Comparison of ENCODE assay signal across 1 cellular context in genomic region chr2:74481961-74482800, GRCh38.
TF ChIP-seq lines count a peak whose summit lies in the region.

No MANE protein-coding gene starts in this region.

TF ChIP-seq in HEK293, 187 proteins besides CTCF, POLR2A, EP300 and RAD21 (continued from another document and continues in another):
- TF ChIP-seq ZSCAN16 (tag by site-specific recombination; IDR thresholded peaks at IDR 0.05), result no peak
- TF ChIP-seq ZNF521 (tag by site-specific recombination; IDR thresholded peaks at IDR 0.05), result no peak
- TF ChIP-seq ZBTB48 (tag by site-specific recombination; IDR thresholded peaks at IDR 0.05), result peak; percentile 25; the same call in 1 of the 2 replicates
- no peak for TF ChIP-seq ZNF335 (tag by site-specific recombination; conservative IDR thresholded peaks at IDR 0.05)
- TF ChIP-seq ZNF366 (tag by site-specific recombination; conservative IDR thresholded peaks at IDR 0.05), result no peak
- TF ChIP-seq KLF9 (tag by site-specific recombination; IDR thresholded peaks at IDR 0.05; ENCODE audit: low read depth), result 0 out of 2 replicates have a peak, but pooled peaks have one; percentile 12
- TF ChIP-seq HOXA7 (CRISPR knock-in tag; IDR thresholded peaks at IDR 0.05; ENCODE audit: borderline replicate concordance), result no peak
- TF ChIP-seq ZNF280C (tag by site-specific recombination; IDR thresholded peaks at IDR 0.05), result no peak
- TF ChIP-seq ZFP69B (tag by site-specific recombination; IDR thresholded peaks at IDR 0.05), result no peak; the same call in 1 of the 2 replicates
- TF ChIP-seq ZNF23 (tag by site-specific recombination; IDR thresholded peaks at IDR 0.05; ENCODE audit: borderline replicate concordance), result no peak
- peak; percentile 0; the same call in 1 of the 2 replicates for TF ChIP-seq ZXDB (tag by site-specific recombination; IDR thresholded peaks at IDR 0.05)
- no peak for TF ChIP-seq ZNF37A (tag by site-specific recombination; IDR thresholded peaks at IDR 0.05)
- no peak for TF ChIP-seq ZNF146 (tag by site-specific recombination; IDR thresholded peaks at IDR 0.05)
- no peak for TF ChIP-seq ZNF202 (tag by site-specific recombination; IDR thresholded peaks at IDR 0.05; ENCODE audit: borderline replicate concordance)
- no peak for TF ChIP-seq ZNF24 (tag by site-specific recombination; IDR thresholded peaks at IDR 0.05)
- no peak for TF ChIP-seq ZNF2 (tag by site-specific recombination; IDR thresholded peaks at IDR 0.05)
- TF ChIP-seq ZNF266 (tag by site-specific recombination; IDR thresholded peaks at IDR 0.05; ENCODE audit: low read depth), result no peak
- TF ChIP-seq GLI4 (tag by site-specific recombination; IDR thresholded peaks at IDR 0.05), result no peak
- TF ChIP-seq ZNF341 (tag by site-specific recombination; IDR thresholded peaks at IDR 0.05; ENCODE audit: low read depth), result peak; percentile 36
- no peak for TF ChIP-seq ZNF544 (tag by site-specific recombination; IDR thresholded peaks at IDR 0.05)
- no peak for TF ChIP-seq ZNF404 (tag by site-specific recombination; IDR thresholded peaks at IDR 0.05)
- TF ChIP-seq HIC1 (tag by site-specific recombination; IDR thresholded peaks at IDR 0.05), result no peak
- TF ChIP-seq ZBTB17 (tag by site-specific recombination; IDR thresholded peaks at IDR 0.05), result peak; percentile 34; the same call in 1 of the 2 replicates
- no peak; the same call in 1 of the 2 replicates for TF ChIP-seq HOXC10 (CRISPR knock-in tag; IDR thresholded peaks at IDR 0.05)
- TF ChIP-seq ZNF621 (tag by site-specific recombination; IDR thresholded peaks at IDR 0.05), result no peak
- TF ChIP-seq PRDM1 (tag by site-specific recombination; IDR thresholded peaks at IDR 0.05), result no peak
- no peak for TF ChIP-seq KLF8 (tag by site-specific recombination; IDR thresholded peaks at IDR 0.05)
- TF ChIP-seq ZNF596 (tag by site-specific recombination; IDR thresholded peaks at IDR 0.05), result no peak
- TF ChIP-seq ZBTB44 (tag by site-specific recombination; IDR thresholded peaks at IDR 0.05), result no peak
- TF ChIP-seq ZNF248 (tag by site-specific recombination; IDR thresholded peaks at IDR 0.05), result no peak
- peak; percentile 83; the same call in 1 of the 2 replicates for TF ChIP-seq PRDM2 (tag by site-specific recombination; IDR thresholded peaks at IDR 0.05; ENCODE audit: borderline replicate concordance)
- TF ChIP-seq ZNF558 (tag by site-specific recombination; IDR thresholded peaks at IDR 0.05), result no peak
- TF ChIP-seq ZNF776 (tag by site-specific recombination; IDR thresholded peaks at IDR 0.05; ENCODE audit: borderline replicate concordance), result no peak
- TF ChIP-seq ZNF747 (tag by site-specific recombination; IDR thresholded peaks at IDR 0.05), result no peak
- no peak for TF ChIP-seq ZNF449 (tag by site-specific recombination; IDR thresholded peaks at IDR 0.05)
- 0 out of 2 replicates have a peak, but pooled peaks have one; percentile 36 for TF ChIP-seq ZFHX2 (tag by site-specific recombination; conservative IDR thresholded peaks at IDR 0.05)
- TF ChIP-seq ZNF639 (tag by site-specific recombination; IDR thresholded peaks at IDR 0.05), result no peak
- TF ChIP-seq ZNF830 (tag by site-specific recombination; IDR thresholded peaks at IDR 0.05; ENCODE audit: low read depth), result no peak
- TF ChIP-seq ZBTB20 (tag by site-specific recombination; IDR thresholded peaks at IDR 0.05), result no peak; the same call in 1 of the 2 replicates
- no peak for TF ChIP-seq ZNF645 (tag by site-specific recombination; IDR thresholded peaks at IDR 0.05)
- no peak for TF ChIP-seq ZNF10 (tag by site-specific recombination; IDR thresholded peaks at IDR 0.05)
- no peak for TF ChIP-seq ATF2 (tag by site-specific recombination; IDR thresholded peaks at IDR 0.05; ENCODE audit: low read depth)
- no peak for TF ChIP-seq ZNF175 (tag by site-specific recombination; IDR thresholded peaks at IDR 0.05)
- TF ChIP-seq ZNF843 (tag by site-specific recombination; IDR thresholded peaks at IDR 0.05), result no peak
- TF ChIP-seq ZNF138 (tag by site-specific recombination; IDR thresholded peaks at IDR 0.05; ENCODE audit: borderline replicate concordance), result no peak
